In genomic region chr3:87227835-87228144, GRCh38 we compare ENCODE assay signal across 8 cellular contexts. TPM values are rescaled to one million over a fixed set of nuclear protein-coding genes. Genes with fewer than 3 reads are reported as not detected.
DNase-seq lines count a peak whose midpoint lies in the region; ATAC-seq and TF ChIP-seq lines count a peak whose summit lies in the region.

No MANE protein-coding gene starts in this region.

- H3K27me3 ChIP-seq in BLaER1 treated with 17β-estradiol and CSF1 and Interleukin-3, amounts not matched to agents 10 nM and 100 nM = no peaks in the 10 kb centered on the region
- H3K27me3 ChIP-seq in RWPE2 (ENCODE audit: insufficient read depth, poor library complexity, severe bottlenecking) (no peaks in the 10 kb centered on the region), skeletal muscle tissue (ENCODE audit: control insufficient read depth in 3 of 3, insufficient read depth in 3 of 3, low read length in 3 of 3) (no peaks in the 10 kb centered on the region)

- H3K4me1 ChIP-seq in BLaER1 treated with 17β-estradiol and CSF1 and Interleukin-3, amounts not matched to agents 10 nM and 100 nM = peaks cover 7 to 28% (median 20%) of the 10 kb centered on the region in 10 experiments
- H3K4me1 ChIP-seq in RWPE2 (ENCODE audit: insufficient read depth, poor library complexity, severe bottlenecking) (peaks cover 7% of the 10 kb centered on the region), skeletal muscle tissue (ENCODE audit: control insufficient read depth in 3 of 3, insufficient read depth in 3 of 3, low read length in 3 of 3) (peaks cover 2 to 16% (median 6%) of the 10 kb centered on the region in 3 donors)

- peak; percentile 11 for ATAC-seq in GM21576 (IDR thresholded peaks at IDR 0.05; ENCODE audit: unreplicated experiment)
- ATAC-seq in RWPE2 (ENCODE audit: low read depth) = peak; percentile 2; the same call in 1 of the 3 replicates
- no peak for ATAC-seq in HG02840 (IDR thresholded peaks at IDR 0.05; ENCODE audit: low FRiP score, unreplicated experiment)

- peaks cover 0 to 14% (median 0%) of the 10 kb centered on the region in 11 experiments; a peak in 2 of 22 replicates for H3K36me3 ChIP-seq in BLaER1 treated with 17β-estradiol and CSF1 and Interleukin-3, amounts not matched to agents 10 nM and 100 nM
- H3K36me3 ChIP-seq in RWPE2 (ENCODE audit: low read depth) (peaks cover 21% of the 10 kb centered on the region), skeletal muscle tissue (ENCODE audit: control insufficient read depth in 3 of 3, insufficient read depth in 3 of 3, low read length in 3 of 3) (no peaks in the 10 kb centered on the region)

- no peak for TF ChIP-seq CTCF in RWPE2 (IDR thresholded peaks at IDR 0.05; ENCODE audit: poor library complexity, severe bottlenecking)

- H3K4me2 ChIP-seq in BLaER1 treated with 17β-estradiol and CSF1 and Interleukin-3, amounts not matched to agents 10 nM and 100 nM = peak overlapping the region; percentile 78 to 96 (median 88)

- DNase-seq in RWPE2 (ENCODE audit: low spot score) = no peak
- DNase-seq in fibroblast of peridontal ligament (ENCODE audit: extremely low read depth) = peak; percentile 25
- DNase-seq in DMS79 (lab: John Stamatoyannopoulos, UW) = no peak
- no peak for DNase-seq in NCI-H345 (lab: John Stamatoyannopoulos, UW)

- H4K20me1 ChIP-seq in BLaER1 treated with 17β-estradiol and CSF1 and Interleukin-3, amounts not matched to agents 10 nM and 100 nM = peaks cover 0 to 48% (median 33%) of the 10 kb centered on the region in 11 experiments; a peak in 13 of 22 replicates

- H3K27ac ChIP-seq in BLaER1 treated with 17β-estradiol and CSF1 and Interleukin-3, amounts not matched to agents 10 nM and 100 nM = peak overlapping the region; percentile 81 to 97 (median 86)
- H3K27ac ChIP-seq in RWPE2 (ENCODE audit: poor library complexity, severe bottlenecking) = peak overlapping the region; percentile 84
- peak overlapping the region; percentile 97 for H3K27ac ChIP-seq in skeletal muscle tissue (ENCODE audit: low read depth, low read length)

- peak overlapping the region; percentile 86 to 97 (median 90) for H3K9ac ChIP-seq in BLaER1 treated with 17β-estradiol and CSF1 and Interleukin-3, amounts not matched to agents 10 nM and 100 nM
- H3K9ac ChIP-seq in skeletal muscle tissue (ENCODE audit: low read depth in 1 of 3, low read length in 3 of 3) = peak overlapping the region; percentile 86 to 99 (median 95)

- peak overlapping the region; percentile 89 to 95 (median 92) for H3K4me3 ChIP-seq in BLaER1 treated with 17β-estradiol and CSF1 and Interleukin-3, amounts not matched to agents 10 nM and 100 nM
- H3K4me3 ChIP-seq in RWPE2 (ENCODE audit: severe bottlenecking) = peak overlapping the region; percentile 89
- peak overlapping the region; percentile 94 to 99 (median 97) for H3K4me3 ChIP-seq in skeletal muscle tissue (ENCODE audit: low read length in 3 of 3)

- 0 out of 22 replicates have a peak, but pooled peaks cover 0 to under 1% (median 0%) of the 10 kb centered on the region in 11 experiments for H3K9me3 ChIP-seq in BLaER1 treated with 17β-estradiol and CSF1 and Interleukin-3, amounts not matched to agents 10 nM and 100 nM (replicated peaks in 1 of 11)
- H3K9me3 ChIP-seq in RWPE2 (ENCODE audit: severe bottlenecking) (no peaks in the 10 kb centered on the region), skeletal muscle tissue (ENCODE audit: control insufficient read depth in 3 of 3, low read length in 3 of 3) (no peaks in the 10 kb centered on the region)

RNA-seq across cellular contexts. Expression of gene CHMP2B, which starts 0.7 kb away (rescaled TPM):
- total RNA-seq in skeletal muscle tissue = 8.9 TPM

RNA-seq across cellular contexts. Expression of gene POU1F1, which starts 48.6 kb away (rescaled TPM):
- not detected for total RNA-seq in skeletal muscle tissue
